Comparison of ENCODE assay signal across 12 cellular contexts in genomic region chr5:80963966-80964481, GRCh38. TPM values are rescaled to one million over a fixed set of nuclear protein-coding genes. Genes with fewer than 3 reads are reported as not detected.
DNase-seq lines count a peak whose midpoint lies in the region; ATAC-seq and TF ChIP-seq lines count a peak whose summit lies in the region.
"Had no signal": no experiment of that assay in that cellular context is flagged by ENCODE, and none has a peak within 500 bp of the region (broad histone marks: within the 10 kb centered on the region; RNA-seq: fewer than 3 reads in every experiment).

No MANE protein-coding gene starts in this region.

- no peak overlapping the region for H3K4me2 ChIP-seq in mammary epithelial cell (ENCODE audit: insufficient read depth, low read depth, low read length)

- intact Hi-C loops in mammary epithelial cell (cut with micrococcal nuclease), result no loop called here

- no peak overlapping the region for H3K27ac ChIP-seq in mammary epithelial cell (ENCODE audit: insufficient read depth, low read depth, low read length)

- no peaks in the 10 kb centered on the region for H4K20me1 ChIP-seq in mammary epithelial cell (ENCODE audit: insufficient read depth, low read length)

- H3K27ac Mint-ChIP-seq in activated T-helper 17 cell treated with anti-CD3 and anti-CD28 coated beads, Interleukin-2, amount 50 U/mL, for 72 hours, result peak overlapping the region; percentile 86

- no peak overlapping the region for H3K9ac ChIP-seq in mammary epithelial cell (ENCODE audit: insufficient read depth, low read length)

- no peak overlapping the region for H2AFZ ChIP-seq in mammary epithelial cell (ENCODE audit: low read depth, low read length)

- peaks cover 38% of the 10 kb centered on the region for H3K4me1 Mint-ChIP-seq in activated T-helper 17 cell treated with anti-CD3 and anti-CD28 coated beads, Interleukin-2, amount 50 U/mL, for 72 hours

- CTCF ChIA-PET in AG04449 (lab: Yijun Ruan, JAX) (no interaction called here), mammary epithelial cell (lab: Charles Lee; ENCODE audit: low non-redundant PET) (no interaction called here)

- no peaks in the 10 kb centered on the region for H3K36me3 ChIP-seq in mammary epithelial cell (ENCODE audit: insufficient read depth, low read length)

- POLR2A ChIA-PET in AG04449 (lab: Yijun Ruan, JAX), result no interaction called here

- TF ChIP-seq CTCF in AG04449 (IDR thresholded peaks at IDR 0.05; ENCODE audit: insufficient read depth, low read length, missing control alignments) (no peak), mammary epithelial cell (conservative IDR thresholded peaks at IDR 0.05 in 1 of 2, IDR thresholded peaks at IDR 0.05 in 1 of 2; ENCODE audit: extremely low read depth in 1 of 2, insufficient read depth in 1 of 2, low read depth in 1 of 2, low read length in 2 of 2) (no peak)

- H3K27me3 Mint-ChIP-seq in activated T-helper 17 cell treated with anti-CD3 and anti-CD28 coated beads, Interleukin-2, amount 50 U/mL, for 72 hours, result no peaks in the 10 kb centered on the region

- no peaks in the 10 kb centered on the region for H3K36me3 Mint-ChIP-seq in activated T-helper 17 cell treated with anti-CD3 and anti-CD28 coated beads, Interleukin-2, amount 50 U/mL, for 72 hours (ENCODE audit: low read depth)

- 93% methylated on average over 3 of the region's 3 CpGs for whole genome bisulfite sequencing in mammary epithelial cell (ENCODE audit: low coverage, missing lambda C conversion rate)

- dilution Hi-C loops in mammary epithelial cell (cut with HindIII; ENCODE audit: low sequenced_read_pairs), result no loop called here

- no peaks in the 10 kb centered on the region for H3K9me3 Mint-ChIP-seq in activated T-helper 17 cell treated with anti-CD3 and anti-CD28 coated beads, Interleukin-2, amount 50 U/mL, for 72 hours

- no peaks in the 10 kb centered on the region for H3K79me2 ChIP-seq in mammary epithelial cell (ENCODE audit: insufficient read depth, low read length)

- H3K27me3 ChIP-seq in mammary epithelial cell (ENCODE audit: insufficient read depth, low read length), result peaks cover 18% of the 10 kb centered on the region

- no peaks in the 10 kb centered on the region for H3K9me3 ChIP-seq in mammary epithelial cell (replicated peaks; ENCODE audit: insufficient read depth, low read length)

- peak; percentile 26 for DNase-seq in AG04449 (ENCODE audit: low read depth, low spot score)
- peak; percentile 7 for DNase-seq in GM04503 (ENCODE audit: low read depth)
- DNase-seq in inferior parietal cortex (ENCODE audit: extremely low spot score), result peak; percentile 60
- DNase-seq in GM19240 (ENCODE audit: insufficient read length, low spot score), result no peak
- DNase-seq in mammary epithelial cell, result no peak
- DNase-seq in glomerular visceral epithelial cell (ENCODE audit: extremely low spot score), result no peak
- DNase-seq: activated gamma-delta T cell treated with Interleukin-2 at 50 U/mL for 16 hours, NCI-H2227 treated with DMSO at 0.1 percent for 48 hours had no signal

- in situ Hi-C loops in mammary epithelial cell (cut with MboI; ENCODE audit: low sequenced_read_pairs in 2 of 2), result no loop called here

- H3K4me3 Mint-ChIP-seq in activated T-helper 17 cell treated with anti-CD3 and anti-CD28 coated beads, Interleukin-2, amount 50 U/mL, for 72 hours, result peak overlapping the region; percentile 87

- ATAC-seq in activated T-helper 17 cell treated with anti-CD3 and anti-CD28 coated beads, Interleukin-2, amount 50 U/mL, for 72 hours (replicated peaks), result no peak
- no peak for ATAC-seq in GM21786 (IDR thresholded peaks at IDR 0.05; ENCODE audit: unreplicated experiment)
- ATAC-seq: GM12878, sciatic nerve had no signal

- no TSS peak for BruUV-seq in mammary epithelial cell (replicated peaks; lab: Mats Ljungman, UMichigan)

- H3K4me3 ChIP-seq in AG04449 (ENCODE audit: low read depth, low read length) (no peak overlapping the region), mammary epithelial cell (replicated peaks in 1 of 3; ENCODE audit: insufficient read depth in 1 of 3, low read depth in 2 of 3, low read length in 3 of 3) (no peak overlapping the region)
- H3K4me3 ChIP-seq: GM12878 had no signal

- H3K4me1 ChIP-seq in mammary epithelial cell (ENCODE audit: insufficient read depth, low read length), result peaks cover 11% of the 10 kb centered on the region

RNA-seq across cellular contexts. Expression of gene RASGRF2, which starts 3.9 kb away (rescaled TPM):
- total RNA-seq in activated T-helper 17 cell treated with anti-CD3 and anti-CD28 coated beads, Interleukin-2, amount 50 U/mL, for 72 hours, result 1 to 10 TPM; 6.8 to 7.6 TPM
- 1 to 10 TPM in 1 of 2 donors, under 1 TPM in 1; 0.19 to 2.0 TPM for total RNA-seq in mammary epithelial cell
- polyA plus RNA-seq in mammary epithelial cell, result 0.05 TPM
- not detected for polyA minus RNA-seq in mammary epithelial cell

Comparison
In these comparisons a context has a peak if more than half of its experiments do, and no peak if none do; other contexts are left out.
1. DNase-seq: peak in AG04449 (single experiment), GM04503 (single experiment) and inferior parietal cortex (single experiment); none in GM19240 (single experiment), mammary epithelial cell (single experiment) and glomerular visceral epithelial cell (single experiment).